In the genomic region with DNA sequence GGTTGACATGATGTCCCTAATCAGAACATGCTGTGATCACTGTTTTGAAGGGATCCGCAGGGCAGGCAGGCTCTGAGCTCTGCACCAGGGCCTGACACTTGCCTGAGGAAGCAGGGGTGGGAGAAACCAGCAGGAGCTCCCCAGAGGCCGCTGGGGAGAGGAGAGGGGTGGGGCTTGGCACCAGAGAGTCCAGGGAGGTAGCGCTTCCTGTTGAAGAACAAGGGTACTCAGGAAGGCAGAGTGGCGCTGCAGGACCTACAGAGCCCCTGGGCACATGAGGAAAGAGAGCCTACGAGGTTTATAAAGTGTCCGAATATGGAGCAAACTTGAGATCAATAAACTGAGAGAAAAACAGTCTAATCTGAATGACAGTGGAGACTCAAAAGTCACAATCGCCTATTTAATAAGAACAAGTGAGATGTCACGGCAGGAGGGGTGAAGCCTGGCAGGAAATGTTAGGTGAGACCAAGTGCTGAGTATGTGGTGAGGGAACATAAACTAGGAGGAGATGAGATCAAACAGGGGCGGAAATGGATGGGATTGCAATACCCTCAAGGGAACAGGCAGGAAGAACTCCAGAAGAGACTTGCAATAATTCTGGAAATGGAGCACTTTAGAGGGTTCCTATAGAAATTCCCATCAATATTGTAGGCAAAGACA, we compare ENCODE assay signal across 14 cellular contexts. TPM values are rescaled to one million over a fixed set of nuclear protein-coding genes. Genes with fewer than 3 reads are reported as not detected.
DNase-seq lines count a peak whose midpoint lies in the region; ATAC-seq, FAIRE-seq and TF ChIP-seq lines count a peak whose summit lies in the region.
"Had no signal": no experiment of that assay in that cellular context is flagged by ENCODE, and none has a peak within 500 bp of the region (broad histone marks: within the 10 kb centered on the region; RNA-seq: fewer than 3 reads in every experiment).

No MANE protein-coding gene starts in this region.

- CTCF ChIA-PET in H1 (lab: Charles Lee; ENCODE audit: partially characterized antibody), result interaction anchor here (0.7 to 1.8 kb wide), 5 partner anchors 9 to 227 kb away, joined by 3 to 5 read pairs (median 3); no protein-coding TSS in a partner anchor

- H3K27me3 ChIP-seq in BLaER1 treated with 17β-estradiol and CSF1 and Interleukin-3, amounts not matched to agents 10 nM and 100 nM, result no peaks in the 10 kb centered on the region
- peaks cover 32 to 60% (median 52%) of the 10 kb centered on the region in 4 experiments for H3K27me3 ChIP-seq in H1 (replicated peaks in 1 of 4; ENCODE audit: control insufficient read depth in 3 of 4, extremely low read depth in 1 of 4, insufficient read depth in 3 of 4, low read length in 3 of 4)
- H3K27me3 ChIP-seq in psoas muscle (ENCODE audit: insufficient read depth in 3 of 3, low read length in 2 of 3), result peaks cover 8 to 58% (median 18%) of the 10 kb centered on the region in 3 donors

- peak; percentile 39 for DNase-seq in MV-4-11 (lab: John Stamatoyannopoulos, UW)
- DNase-seq in H1 (ENCODE audit: low read depth in 1 of 2, low spot score in 2 of 2), result no peak
- DNase-seq in HuH-7 (ENCODE audit: low spot score), result no peak
- DNase-seq in AG08396 (ENCODE audit: low spot score), result no peak
- DNase-seq in psoas muscle, result no peak
- no peak for DNase-seq in ureter (ENCODE audit: low spot score)
- DNase-seq: activated T-cell treated with anti-CD3 and anti-CD28 coated beads, Interleukin-2, amount 50 U/mL, for 48 hours; kidney; right lobe of liver had no signal

- H3K18ac ChIP-seq in H1 (ENCODE audit: extremely low read depth, low read length), result no peak overlapping the region

- H3K14ac ChIP-seq in H1 (ENCODE audit: insufficient read length), result no peak overlapping the region

- TF ChIP-seq CTCF in H1 (IDR thresholded peaks at IDR 0.05; ENCODE audit: control extremely low read depth in 1 of 3, insufficient read depth in 1 of 3, low read depth in 1 of 3, low read length in 3 of 3) (no peak), psoas muscle (IDR thresholded peaks at IDR 0.05) (no peak)

- H3K79me2 ChIP-seq in H1 (ENCODE audit: control insufficient read depth in 1 of 2, insufficient read depth in 2 of 2, low read length in 2 of 2), result no peaks in the 10 kb centered on the region

- POLR2A ChIA-PET in H1 (lab: Charles Lee; ENCODE audit: partially characterized antibody), result no interaction called here

- no peak overlapping the region for H3K27ac ChIP-seq in BLaER1 treated with 17β-estradiol and CSF1 and Interleukin-3, amounts not matched to agents 10 nM and 100 nM
- H3K27ac ChIP-seq in H1 (ENCODE audit: low read depth, low read length), result no peak overlapping the region
- no peak overlapping the region for H3K27ac ChIP-seq in psoas muscle
- H3K27ac ChIP-seq: KMS-11, right lobe of liver, SJSA1 had no signal

- peak overlapping the region in 2 of 11 experiments; percentile 3 to 10; a peak in 1 of 22 replicates for H3K9ac ChIP-seq in BLaER1 treated with 17β-estradiol and CSF1 and Interleukin-3, amounts not matched to agents 10 nM and 100 nM
- no peak overlapping the region for H3K9ac ChIP-seq in H1 (replicated peaks in 1 of 4; ENCODE audit: extremely low read depth in 1 of 4, low read depth in 3 of 4, low read length in 3 of 4)
- H3K9ac ChIP-seq: KMS-11 had no signal

- 0 out of 20 replicates have a peak overlapping the region, but pooled peaks of 1 of the 10 experiments have one; percentile 5 for H3K4me3 ChIP-seq in BLaER1 treated with 17β-estradiol and CSF1 and Interleukin-3, amounts not matched to agents 10 nM and 100 nM
- H3K4me3 ChIP-seq in H1 (ENCODE audit: extremely low read depth in 1 of 4, insufficient read depth in 2 of 4, low read depth in 3 of 4, low read length in 4 of 4) (peak overlapping the region in 2 of 4 experiments; percentile 3 to 41; a peak in 3 of 8 replicates), psoas muscle (no peak overlapping the region)
- H3K4me3 ChIP-seq: HAP-1, right lobe of liver, SJSA1 had no signal

- no peak overlapping the region for H4K91ac ChIP-seq in H1 (replicated peaks; ENCODE audit: insufficient read length, low read length)

- H4K20me1 ChIP-seq in BLaER1 treated with 17β-estradiol and CSF1 and Interleukin-3, amounts not matched to agents 10 nM and 100 nM, result no peaks in the 10 kb centered on the region
- H4K20me1 ChIP-seq in H1 (replicated peaks in 1 of 2; ENCODE audit: control insufficient read depth in 1 of 2, insufficient read depth in 2 of 2, low read length in 2 of 2), result peaks cover 0 to 3% of the 10 kb centered on the region in 2 experiments

- H3K9me3 ChIP-seq in BLaER1 treated with 17β-estradiol and CSF1 and Interleukin-3, amounts not matched to agents 10 nM and 100 nM (replicated peaks in 1 of 11), result peaks cover 12 to 19% (median 14%) of the 10 kb centered on the region in 11 experiments
- no peaks in the 10 kb centered on the region for H3K9me3 ChIP-seq in H1 (ENCODE audit: insufficient read depth in 2 of 2, low read depth in 1 of 2, low read length in 1 of 2)
- no peaks in the 10 kb centered on the region for H3K9me3 ChIP-seq in psoas muscle
- H3K9me3 ChIP-seq: HAP-1, right lobe of liver, SJSA1 had no signal

- no peak overlapping the region for H3K23ac ChIP-seq in H1 (ENCODE audit: insufficient read length)

- no peak overlapping the region for H2BK12ac ChIP-seq in H1 (ENCODE audit: low read depth, low read length)

- 0 out of 2 replicates have a peak overlapping the region, but pooled peaks have one; percentile 4 for H2BK15ac ChIP-seq in H1 (ENCODE audit: low read length)

- no peak overlapping the region for H3K4ac ChIP-seq in H1 (replicated peaks; ENCODE audit: insufficient read length, low read depth, low read length)

- no peak overlapping the region for H2BK120ac ChIP-seq in H1 (replicated peaks; ENCODE audit: low read depth, low read length)

- H2AK5ac ChIP-seq in H1 (ENCODE audit: low read depth, low read length), result no peak overlapping the region

- no peaks in the 10 kb centered on the region for H3K79me1 ChIP-seq in H1 (ENCODE audit: low read depth, low read length)

- ATAC-seq in GM19452 (IDR thresholded peaks at IDR 0.05; ENCODE audit: unreplicated experiment) (peak; percentile 37), psoas muscle (no peak)

- intact Hi-C loops in psoas muscle (cut with DNase I), result no loop called here

- no peak overlapping the region for H2BK20ac ChIP-seq in H1 (ENCODE audit: low read length)

- 13% methylated on average over 9 of the region's 9 CpGs; no CpG with 5 or more reads in 1 of the 2 experiments for WGBS in H1 (ENCODE audit: extremely low coverage in 1 of 2, insufficient coverage in 1 of 2, insufficient read length in 1 of 2, insufficient replicate concordance in 2 of 2, low coverage in 1 of 2, low lambda C conversion rate in 2 of 2, missing lambda C conversion rate in 1 of 2), 2 experiments
- WGBS in psoas muscle, 3 donors, result 6 to 9% (median 8%) methylated on average over 9 of the region's 9 CpGs

- peaks cover 2% of the 10 kb centered on the region; the same call in 1 of the 2 replicates for H3K23me2 ChIP-seq in H1 (ENCODE audit: low read depth, low read length)

- no peak for FAIRE-seq in H1 (lab: Jason Lieb, UNC)
- FAIRE-seq: kidney had no signal

- peaks cover 16 to 30% (median 25%) of the 10 kb centered on the region in 10 experiments for H3K4me1 ChIP-seq in BLaER1 treated with 17β-estradiol and CSF1 and Interleukin-3, amounts not matched to agents 10 nM and 100 nM
- peaks cover 3 to 19% (median 12%) of the 10 kb centered on the region in 4 experiments for H3K4me1 ChIP-seq in H1 (replicated peaks in 1 of 4; ENCODE audit: control insufficient read depth in 3 of 4, insufficient read depth in 4 of 4, low read length in 3 of 4)
- H3K4me1 ChIP-seq in psoas muscle, result no peaks in the 10 kb centered on the region
- H3K4me1 ChIP-seq: HAP-1 had no signal

- peak overlapping the region; percentile 67 to 79 (median 74) for H3K4me2 ChIP-seq in BLaER1 treated with 17β-estradiol and CSF1 and Interleukin-3, amounts not matched to agents 10 nM and 100 nM
- peak overlapping the region; percentile 44 to 65 for H3K4me2 ChIP-seq in H1 (ENCODE audit: insufficient read depth in 1 of 2, low read depth in 2 of 2, low read length in 2 of 2)
- H3K4me2 ChIP-seq: KMS-11 had no signal

- H3K36me3 ChIP-seq in BLaER1 treated with 17β-estradiol and CSF1 and Interleukin-3, amounts not matched to agents 10 nM and 100 nM, result no peaks in the 10 kb centered on the region
- H3K36me3 ChIP-seq in H1 (ENCODE audit: control insufficient read depth in 2 of 4, insufficient read depth in 4 of 4, low read length in 3 of 4) (no peaks in the 10 kb centered on the region), psoas muscle (ENCODE audit: insufficient read depth in 1 of 2, low read depth in 1 of 2) (no peaks in the 10 kb centered on the region)
- H3K36me3 ChIP-seq: HAP-1, right lobe of liver, SJSA1 had no signal

- H4K5ac ChIP-seq in H1 (ENCODE audit: insufficient read length, low read depth, low read length), result no peak overlapping the region

- no peak for TF ChIP-seq EP300 in H1 (IDR thresholded peaks at IDR 0.05; ENCODE audit: borderline replicate concordance in 1 of 2, low read depth in 2 of 2, low read length in 2 of 2)

- TF ChIP-seq RAD21 in H1 (IDR thresholded peaks at IDR 0.05 in 1 of 2, conservative IDR thresholded peaks at IDR 0.05 in 1 of 2; ENCODE audit: low read depth in 2 of 2, low read length in 2 of 2), result peak in 1 of 2 experiments; percentile 20; a peak in 1 of 4 replicates

- H2BK5ac ChIP-seq in H1 (ENCODE audit: low read depth, low read length), result no peak overlapping the region

- H2AFZ ChIP-seq in H1 (ENCODE audit: low read length), result no peak overlapping the region

- no peak overlapping the region for H3K56ac ChIP-seq in H1 (replicated peaks; ENCODE audit: insufficient read length, low read depth, low read length)

- no peak for TF ChIP-seq POLR2A in H1 (IDR thresholded peaks at IDR 0.05; ENCODE audit: control extremely low read depth in 1 of 2, low read depth in 2 of 2, low read length in 2 of 2)

- H4K8ac ChIP-seq in H1 (ENCODE audit: extremely low read depth, insufficient read depth, low read length), result no peak overlapping the region

TF ChIP-seq in H1, 55 proteins besides CTCF, POLR2A, EP300 and RAD21 (continues in another document):
- TF ChIP-seq CHD2 (IDR thresholded peaks at IDR 0.05; ENCODE audit: low read length) (no peak), TEAD4 (IDR thresholded peaks at IDR 0.05; ENCODE audit: low read depth, low read length) (no peak), RFX5 (IDR thresholded peaks at IDR 0.05; ENCODE audit: borderline replicate concordance, low read depth, low read length) (no peak), SAP30 (IDR thresholded peaks at IDR 0.05; ENCODE audit: insufficient read depth, insufficient replicate concordance, low read length) (no peak)

RNA-seq across cellular contexts. Expression of a gene that starts 5.8 kb away (rescaled TPM):
- 0.24 and 0.25 TPM in 2 replicates for total RNA-seq in H1 (2021; fragmentation: NEBNext Ultra II Directional; extraction: Animal tissue kit (Norgen Biotek cat#: 25700))
- 0.18 and 0.52 TPM in 2 replicates for polyA plus RNA-seq in H1 (2011; rRNA removed)
- 0.19 TPM for polyA plus RNA-seq in H1 (2011; cell fraction: cytosol; rRNA removed)
- polyA plus RNA-seq in H1 (2011; cell fraction: nucleus; rRNA removed), result 0.84 TPM
- polyA plus RNA-seq in H1 (2012, experiment 1 of 2), result 0.21 to 0.54 TPM (median 0.33 TPM) in 4 replicates
- polyA plus RNA-seq in H1 (2012, experiment 2 of 2), result 0.33 TPM
- polyA plus RNA-seq in H1 (2013, experiment 1 of 2), result 0.16 TPM
- polyA plus RNA-seq in H1 (2013, experiment 2 of 2), result 0.11 TPM
- polyA minus RNA-seq in H1 (2011; rRNA and poly(A)+ RNA removed), result 0.17 and 0.19 TPM in 2 replicates
- polyA minus RNA-seq in H1 (2011; cell fraction: cytosol; rRNA and poly(A)+ RNA removed), result not detected
- polyA minus RNA-seq in H1 (2011; cell fraction: nucleus; rRNA and poly(A)+ RNA removed), result not detected
- not detected for total RNA-seq in psoas muscle
- polyA plus RNA-seq in psoas muscle, result not detected
- total RNA-seq in ureter, result not detected
- total RNA-seq: kidney, right lobe of liver, SJSA1 had no signal
